ENCODE assay signal across 1 cellular context in the genomic region with DNA sequence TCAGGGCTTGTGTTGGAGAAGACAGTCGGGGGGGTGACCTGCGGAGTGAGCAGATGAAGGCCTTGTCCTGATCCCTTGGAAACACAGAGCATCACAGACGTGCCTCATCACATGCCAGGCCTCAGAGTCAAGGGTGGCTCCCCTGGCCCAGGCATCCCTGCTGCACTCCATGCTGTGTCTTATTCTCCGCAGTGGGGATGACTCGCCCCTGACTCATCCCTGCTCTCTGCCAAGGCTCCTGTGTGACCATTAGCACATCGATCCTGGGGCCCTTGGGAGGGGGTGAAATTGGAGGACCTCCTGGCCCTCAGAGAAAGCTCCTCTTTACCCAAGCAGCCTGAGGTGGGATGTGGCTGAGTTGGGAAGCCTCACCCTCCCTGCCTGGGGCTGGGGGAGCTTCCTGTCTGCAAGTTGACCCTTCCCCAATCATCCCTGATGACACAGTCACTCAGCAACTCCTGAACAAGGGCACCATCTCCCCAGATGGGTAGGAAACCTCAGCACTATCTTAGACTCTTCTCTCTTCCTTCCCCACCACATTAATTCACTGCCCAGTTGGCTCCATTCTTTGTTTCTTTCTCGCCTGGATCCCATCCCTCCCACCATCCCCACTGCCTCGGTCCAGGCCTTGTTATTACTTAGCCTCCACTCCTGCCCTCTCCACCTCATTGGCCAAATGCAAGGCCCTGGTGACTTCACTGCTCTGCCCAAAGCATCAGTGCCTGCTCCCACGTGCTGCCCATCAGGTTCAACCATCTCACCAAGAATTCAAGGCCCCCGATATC.
TF ChIP-seq lines count a peak whose summit lies in the region.

No MANE protein-coding gene starts in this region.

TF ChIP-seq in endothelial cell of umbilical vein, 7 proteins besides CTCF, POLR2A, EP300 and RAD21 (continued from another document):
- TF ChIP-seq, protein P1, sequence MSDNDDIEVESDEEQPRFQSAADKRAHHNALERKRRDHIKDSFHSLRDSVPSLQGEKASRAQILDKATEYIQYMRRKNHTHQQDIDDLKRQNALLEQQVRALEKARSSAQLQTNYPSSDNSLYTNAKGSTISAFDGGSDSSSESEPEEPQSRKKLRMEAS (IDR thresholded peaks at IDR 0.05; ENCODE audit: insufficient read depth, insufficient read length): no peak
- TF ChIP-seq MYC (IDR thresholded peaks at IDR 0.05; ENCODE audit: low read depth, low read length) (no peak), JUN (IDR thresholded peaks at IDR 0.05; ENCODE audit: borderline replicate concordance, insufficient read depth, insufficient read length, low read depth) (peak; percentile 59)
